In genomic region chr1:245873068-245873467, GRCh38 we compare ENCODE assay signal across 20 cellular contexts.
"Had no signal": no experiment of that assay in that cellular context is flagged by ENCODE, and none has a peak within 500 bp of the region (broad histone marks: within the 10 kb centered on the region; RNA-seq: fewer than 3 reads in every experiment).

No MANE protein-coding gene starts in this region.

- H3K4me3 ChIP-seq: pancreas, psoas muscle, right atrium auricular region, suprapubic skin, tibial nerve had no signal

- DNase-seq: activated CD4-positive, alpha-beta memory T cell treated with anti-CD3 and anti-CD28 coated beads for 36 hours; activated CD4-positive, alpha-beta T cell treated with anti-CD3 and anti-CD28 coated beads for 48 hours; activated CD4-positive, CD25-positive, alpha-beta regulatory T cell; activated effector memory CD4-positive, alpha-beta T cell treated with anti-CD3 and anti-CD28 coated beads, Interleukin-2, amount 50 U/mL, for 16 hours; activated naive CD4-positive, alpha-beta T cell treated with anti-CD3 and anti-CD28 coated beads, Interleukin-2, amount 10 ng/mL, durations not matched to agents 7 days and 5 days; anterior cingulate cortex; glutamatergic neuron; hippocampal formation; left ventricle myocardium superior; pancreas; psoas muscle; stimulated activated CD4-positive, alpha-beta T cell treated with anti-CD3 and anti-CD28 coated beads, Interleukin-12 subunit alpha, Interleukin-12 subunit beta, amount 100 ng/mL, for 4 hours; stimulated activated naive CD8-positive, alpha-beta T cell treated with anti-CD3 and anti-CD28 coated beads, Interleukin-15, amount 100 ng/mL, for 72 hours; T-helper 17 cell had no signal

- H3K4me1 ChIP-seq: pancreas, psoas muscle had no signal

- H3K9me3 ChIP-seq: neutrophil, pancreas, psoas muscle, right atrium auricular region, suprapubic skin, tibial nerve had no signal

- H3K27me3 ChIP-seq: neutrophil, pancreas, right atrium auricular region, suprapubic skin, tibial nerve had no signal

- H3K27ac ChIP-seq: neutrophil, pancreas, psoas muscle, right atrium auricular region, suprapubic skin, tibial nerve had no signal

- H3K36me3 ChIP-seq: neutrophil, pancreas, right atrium auricular region, suprapubic skin, tibial nerve had no signal

- ATAC-seq: left ventricle myocardium superior; natural killer cell treated with Interleukin-12 subunit alpha and Interleukin-12 subunit beta and Interleukin-15 and Interleukin-18, amount 100 ng/mL, for 72 hours; pancreas; psoas muscle; stimulated activated effector memory CD8-positive, alpha-beta T cell treated with anti-CD3 and anti-CD28 coated beads, Interleukin-12 subunit alpha, Interleukin-12 subunit beta, amount 100 ng/mL, for 72 hours; stimulated activated naive CD8-positive, alpha-beta T cell treated with anti-CD3 and anti-CD28 coated beads, Interleukin-15, amount 100 ng/mL, for 72 hours; T-helper 17 cell had no signal
